ENCODE assay signal across 1 cellular context in the genomic region with DNA sequence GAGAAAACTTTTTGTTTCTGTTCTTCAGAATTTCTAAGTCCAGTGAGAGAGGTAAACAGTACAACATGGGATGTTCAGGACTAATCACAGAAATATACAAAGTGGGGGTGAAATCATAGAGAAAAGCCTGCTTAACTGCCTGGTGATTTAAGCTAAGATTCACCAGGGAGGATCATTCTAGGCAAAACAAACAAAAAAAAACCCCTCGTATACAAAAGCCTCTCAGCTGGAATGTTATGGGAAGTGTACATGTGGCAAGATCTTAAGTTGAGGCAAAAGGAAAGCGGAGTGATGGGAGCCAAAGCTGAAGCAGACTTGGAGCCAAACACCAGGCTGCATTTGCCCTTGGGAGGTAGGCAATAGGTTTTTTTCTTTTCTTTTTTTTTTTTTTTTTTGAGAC.
TF ChIP-seq lines count a peak whose summit lies in the region.

No MANE protein-coding gene starts in this region.

TF ChIP-seq in GM23338, 12 proteins besides CTCF, POLR2A, EP300 and RAD21 (continued from another document):
- TF ChIP-seq ETS1 (IDR thresholded peaks at IDR 0.05) (no peak), EZH2phosphoT487 (IDR thresholded peaks at IDR 0.05; ENCODE audit: unreplicated experiment) (no peak), EZH2 (IDR thresholded peaks at IDR 0.05; ENCODE audit: low read depth, unreplicated experiment) (no peak), STAT1 (IDR thresholded peaks at IDR 0.05; ENCODE audit: unreplicated experiment) (no peak), ZNF462 (CRISPR knock-in tag; IDR thresholded peaks at IDR 0.05) (no peak), ZNF114 (CRISPR knock-in tag; IDR thresholded peaks at IDR 0.05) (no peak), ZNF331 (CRISPR knock-in tag; IDR thresholded peaks at IDR 0.05; ENCODE audit: low read depth) (no peak)
